Comparison of ENCODE assay signal across 9 cellular contexts in the genomic region with DNA sequence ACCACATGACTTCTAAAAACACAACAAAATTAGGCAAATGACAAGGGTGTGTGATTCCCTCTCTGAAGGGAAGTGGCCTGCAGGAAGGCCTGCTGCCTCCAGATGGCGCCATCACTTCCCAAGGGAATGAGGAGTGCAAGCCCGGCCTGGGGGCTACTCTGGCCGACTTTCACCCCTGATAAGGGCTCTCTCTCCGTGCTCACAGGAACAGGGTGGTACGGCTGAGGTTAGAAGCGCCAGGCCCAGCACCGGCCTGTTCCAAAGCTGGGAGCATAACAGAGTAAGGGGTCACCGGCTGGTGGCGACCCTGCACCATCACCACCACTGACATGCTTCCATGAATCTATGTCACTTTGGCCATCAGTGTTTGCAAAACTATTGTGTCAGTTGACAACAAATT. TPM values are rescaled to one million over a fixed set of nuclear protein-coding genes. Genes with fewer than 3 reads are reported as not detected.
DNase-seq lines count a peak whose midpoint lies in the region; ATAC-seq and TF ChIP-seq lines count a peak whose summit lies in the region.
"Had no signal": no experiment of that assay in that cellular context is flagged by ENCODE, and none has a peak within 500 bp of the region (broad histone marks: within the 10 kb centered on the region; RNA-seq: fewer than 3 reads in every experiment).

No MANE protein-coding gene starts in this region.

- CTCF ChIA-PET in AG04450 (lab: Charles Lee) (interaction anchor here (0.7 to 2.4 kb wide), 9 partner anchors 9 to 367 kb away, joined by 3 to 9 read pairs (median 4); no protein-coding TSS in a partner anchor), GM10248 (lab: Yijun Ruan, JAX) (interaction anchor here (0.7 to 2.5 kb wide), 7 partner anchors 9 to 81 kb away, joined by 3 to 10 read pairs (median 6); no protein-coding TSS in a partner anchor), PC-9 (lab: Charles Lee) (interaction anchor here (0.6 to 1.8 kb wide), 4 partner anchors 34 to 43 kb away, joined by 3 to 10 read pairs (median 4); no protein-coding TSS in a partner anchor)
- CTCF ChIA-PET in activated CD8-positive, alpha-beta memory T cell treated with anti-CD3 and anti-CD28 coated beads, Interleukin-2, amount 10 ng/mL, durations not matched to agents 7 days and 5 days (lab: Charles Lee), result interaction anchor here (0.7 kb wide), 1 partner anchor 13 kb away, joined by 3 read pairs; no protein-coding TSS in a partner anchor

- H3K36me3 ChIP-seq in PC-9 (ENCODE audit: low read depth), result no peaks in the 10 kb centered on the region

- peaks cover 6% of the 10 kb centered on the region for H3K4me1 Mint-ChIP-seq in nephron
- no peaks in the 10 kb centered on the region for H3K4me1 Mint-ChIP-seq in activated CD8-positive, alpha-beta memory T cell treated with anti-CD3 and anti-CD28 coated beads, Interleukin-2, amount 10 ng/mL, durations not matched to agents 7 days and 5 days

- no peak overlapping the region for H3K4me3 Mint-ChIP-seq in nephron
- H3K4me3 Mint-ChIP-seq in activated CD8-positive, alpha-beta memory T cell treated with anti-CD3 and anti-CD28 coated beads, Interleukin-2, amount 10 ng/mL, durations not matched to agents 7 days and 5 days, result no peak overlapping the region
- H3K4me3 Mint-ChIP-seq: stimulated activated naive CD8-positive, alpha-beta T cell treated with anti-CD3 and anti-CD28 coated beads, Interleukin-15, Interleukin-2, amounts not matched to agents 100 ng/mL and 50 ng/mL, for 24 hours had no signal

- no peaks in the 10 kb centered on the region for H3K9me3 Mint-ChIP-seq in nephron
- H3K9me3 Mint-ChIP-seq in activated CD8-positive, alpha-beta memory T cell treated with anti-CD3 and anti-CD28 coated beads, Interleukin-2, amount 10 ng/mL, durations not matched to agents 7 days and 5 days (ENCODE audit: low read depth), result no peaks in the 10 kb centered on the region
- H3K9me3 Mint-ChIP-seq: stimulated activated naive CD8-positive, alpha-beta T cell treated with anti-CD3 and anti-CD28 coated beads, Interleukin-15, Interleukin-2, amounts not matched to agents 100 ng/mL and 50 ng/mL, for 24 hours had no signal

- H3K9me3 ChIP-seq in AG04450 (ENCODE audit: control insufficient read depth, insufficient read depth, low read length) (no peaks in the 10 kb centered on the region), PC-9 (ENCODE audit: insufficient read depth, low read depth) (no peaks in the 10 kb centered on the region)

- H3K27ac ChIP-seq in AG04450 (ENCODE audit: low read depth, low read length) (no peak overlapping the region), PC-9 (peak overlapping the region; percentile 40; the same call in 1 of the 2 replicates)

- POLR2A ChIA-PET in AG04450 (lab: Yijun Ruan, JAX) (no interaction called here), GM10248 (lab: Yijun Ruan, JAX) (no interaction called here), PC-9 (lab: Charles Lee; ENCODE audit: unreplicated experiment) (no interaction called here)

- peaks cover 43% of the 10 kb centered on the region for H3K4me1 ChIP-seq in PC-9 (replicated peaks; ENCODE audit: insufficient read depth)

- H3K27ac Mint-ChIP-seq in nephron, result no peak overlapping the region
- no peak overlapping the region for H3K27ac Mint-ChIP-seq in activated CD8-positive, alpha-beta memory T cell treated with anti-CD3 and anti-CD28 coated beads, Interleukin-2, amount 10 ng/mL, durations not matched to agents 7 days and 5 days
- H3K27ac Mint-ChIP-seq: stimulated activated naive CD8-positive, alpha-beta T cell treated with anti-CD3 and anti-CD28 coated beads, Interleukin-15, Interleukin-2, amounts not matched to agents 100 ng/mL and 50 ng/mL, for 24 hours had no signal

- H3K4me2 ChIP-seq in PC-9, result peak overlapping the region; percentile 50

- peaks cover 8% of the 10 kb centered on the region for H3K27me3 Mint-ChIP-seq in nephron (ENCODE audit: low read depth)
- H3K27me3 Mint-ChIP-seq in activated CD8-positive, alpha-beta memory T cell treated with anti-CD3 and anti-CD28 coated beads, Interleukin-2, amount 10 ng/mL, durations not matched to agents 7 days and 5 days, result peaks cover 3% of the 10 kb centered on the region
- H3K27me3 Mint-ChIP-seq: stimulated activated naive CD8-positive, alpha-beta T cell treated with anti-CD3 and anti-CD28 coated beads, Interleukin-15, Interleukin-2, amounts not matched to agents 100 ng/mL and 50 ng/mL, for 24 hours had no signal

- no TSS peak for BruUV-seq in PC-9 (replicated peaks; lab: Mats Ljungman, UMichigan)

- H3F3A ChIP-seq in PC-9 (ENCODE audit: insufficient read depth, low read depth), result peaks cover 19% of the 10 kb centered on the region

- H3K36me3 Mint-ChIP-seq in nephron (ENCODE audit: low read depth), result no peaks in the 10 kb centered on the region
- H3K36me3 Mint-ChIP-seq in activated CD8-positive, alpha-beta memory T cell treated with anti-CD3 and anti-CD28 coated beads, Interleukin-2, amount 10 ng/mL, durations not matched to agents 7 days and 5 days, result no peaks in the 10 kb centered on the region

- no peak for TF ChIP-seq POLR2A in erythroblast (IDR thresholded peaks at IDR 0.05; ENCODE audit: low read length)

- DNase-seq in AG04450 (ENCODE audit: low read depth, low spot score) (no peak), GM10248 (ENCODE audit: extremely low spot score) (peak; percentile 63), PC-9 (peak in 1 of 2 experiments; percentile 42), erythroblast (lab: John Stamatoyannopoulos, UW) (peak; percentile 46 to 65), NCI-H1048 (lab: John Stamatoyannopoulos, UW) (no peak)
- DNase-seq in activated CD8-positive, alpha-beta memory T cell treated with anti-CD3 and anti-CD28 coated beads, Interleukin-2, amount 10 ng/mL, durations not matched to agents 7 days and 5 days, result no peak

- H3K79me2 ChIP-seq in PC-9 (ENCODE audit: low read depth), result no peaks in the 10 kb centered on the region

- intact Hi-C loops in PC-9 (cut with micrococcal nuclease; ENCODE audit: unreplicated experiment), result loop anchor here (5.0 kb wide), 1 partner anchor 61 kb away; no protein-coding TSS in a partner anchor

- no peak overlapping the region for H3K4me3 ChIP-seq in AG04450 (ENCODE audit: low read depth, low read length)
- H3K4me3 ChIP-seq in PC-9, result no peak overlapping the region

- H2AFZ ChIP-seq in PC-9, result no peak overlapping the region

- no peaks in the 10 kb centered on the region for H4K20me1 ChIP-seq in PC-9 (ENCODE audit: insufficient read depth)

- no peaks in the 10 kb centered on the region for H3K9me2 ChIP-seq in PC-9 (ENCODE audit: insufficient read depth)

- ATAC-seq in HG03139 (IDR thresholded peaks at IDR 0.05; ENCODE audit: unreplicated experiment), result no peak
- ATAC-seq in activated CD8-positive, alpha-beta memory T cell treated with anti-CD3 and anti-CD28 coated beads, Interleukin-2, amount 10 ng/mL, durations not matched to agents 7 days and 5 days, result no peak

- TF ChIP-seq CTCF in AG04450 (IDR thresholded peaks at IDR 0.05; ENCODE audit: low read depth, low read length) (peak; percentile 77), GM10248 (IDR thresholded peaks at IDR 0.05; ENCODE audit: control extremely low read depth, extremely low read depth, low read depth, missing control alignments) (peak; percentile 54), PC-9 (conservative IDR thresholded peaks at IDR 0.05) (peak; percentile 86), nephron (IDR thresholded peaks at IDR 0.05; ENCODE audit: unreplicated experiment in 3 of 3) (peak; percentile 56 to 64 (median 60))

- H3K27me3 ChIP-seq in AG04450 (ENCODE audit: control insufficient read depth, insufficient read depth, low read length) (peaks cover 25% of the 10 kb centered on the region), PC-9 (ENCODE audit: insufficient read depth, low read depth) (no peaks in the 10 kb centered on the region)

RNA-seq across cellular contexts. Expression of a gene that starts 13.1 kb away (rescaled TPM):
- polyA plus RNA-seq in AG04450 (2011; rRNA removed), result not detected in 2 replicates
- polyA minus RNA-seq in AG04450 (2011; rRNA and poly(A)+ RNA removed), result not detected in 2 replicates
- not detected in 2 replicates for total RNA-seq in PC-9 (2021)
- total RNA-seq in activated CD8-positive, alpha-beta memory T cell treated with anti-CD3 and anti-CD28 coated beads, Interleukin-2, amount 10 ng/mL, durations not matched to agents 7 days and 5 days, result not detected

RNA-seq across cellular contexts. Expression of a gene that starts 22.8 kb away (rescaled TPM):
- 0.16 and 0.19 TPM in 2 replicates for polyA plus RNA-seq in AG04450 (2011; rRNA removed)
- polyA minus RNA-seq in AG04450 (2011; rRNA and poly(A)+ RNA removed), result 0.26 TPM in 1 of 2 replicates, not detected in the other
- total RNA-seq in PC-9 (2021), result 11.4 and 18.1 TPM in 2 replicates
- total RNA-seq in activated CD8-positive, alpha-beta memory T cell treated with anti-CD3 and anti-CD28 coated beads, Interleukin-2, amount 10 ng/mL, durations not matched to agents 7 days and 5 days, result under 1 TPM in 1 of 2 experiments, not detected in 1; 0.12 TPM

RNA-seq across cellular contexts. Expression of a gene that starts 39.0 kb away (rescaled TPM):
- not detected in 2 replicates for polyA plus RNA-seq in AG04450 (2011; rRNA removed)
- not detected in 2 replicates for polyA minus RNA-seq in AG04450 (2011; rRNA and poly(A)+ RNA removed)
- total RNA-seq in PC-9 (2021), result not detected in 2 replicates
- total RNA-seq in activated CD8-positive, alpha-beta memory T cell treated with anti-CD3 and anti-CD28 coated beads, Interleukin-2, amount 10 ng/mL, durations not matched to agents 7 days and 5 days, result not detected

Comparison
In these comparisons a context has a peak if more than half of its experiments do, and no peak if none do; other contexts are left out.
1. DNase-seq: peak in GM10248 (single experiment) and erythroblast (2 of 2); none in AG04450 (single experiment), NCI-H1048 (single experiment) and activated CD8-positive, alpha-beta memory T cell treated with anti-CD3 and anti-CD28 coated beads, Interleukin-2, amount 10 ng/mL, durations not matched to agents 7 days and 5 days (single experiment).
2. RNA of a gene that starts 22.8 kb away (total RNA-seq): 11.4 to 18.1 TPM in PC-9; 0.12 TPM in activated CD8-positive, alpha-beta memory T cell treated with anti-CD3 and anti-CD28 coated beads, Interleukin-2, amount 10 ng/mL, durations not matched to agents 7 days and 5 days; every median in the first group is over 10 times any median in the second.
3. Peak in every context shown above with its lines, with median percentiles within 50 percentile points of each other: CTCF ChIP-seq.